In genomic region chr15:93073465-93073952, GRCh38 we compare ENCODE assay signal across 9 cellular contexts. TPM values are rescaled to one million over a fixed set of nuclear protein-coding genes. Genes with fewer than 3 reads are reported as not detected.
DNase-seq lines count a peak whose midpoint lies in the region; ATAC-seq, FAIRE-seq and TF ChIP-seq lines count a peak whose summit lies in the region.
"Had no signal": no experiment of that assay in that cellular context is flagged by ENCODE, and none has a peak within 500 bp of the region (broad histone marks: within the 10 kb centered on the region; RNA-seq: fewer than 3 reads in every experiment).

No MANE protein-coding gene starts in this region.

- H3K36me3 ChIP-seq in H1 (ENCODE audit: control insufficient read depth in 2 of 4, insufficient read depth in 4 of 4, low read length in 3 of 4), result peaks cover 0 to 15% (median 0%) of the 10 kb centered on the region in 4 experiments; a peak in 1 of 8 replicates
- H3K36me3 ChIP-seq in upper lobe of right lung, result no peaks in the 10 kb centered on the region
- H3K36me3 ChIP-seq: MG63 had no signal

- 0 out of 2 replicates have a peak overlapping the region, but pooled peaks have one; percentile 4 for H2BK15ac ChIP-seq in H1 (ENCODE audit: low read length)

- peak; percentile 49 for ATAC-seq in activated CD8-positive, alpha-beta memory T cell treated with anti-CD3 and anti-CD28 coated beads, Interleukin-2, amount 10 ng/mL, durations not matched to agents 7 days and 5 days
- ATAC-seq in naive B cell (ENCODE audit: low read depth in 2 of 2) (no peak), upper lobe of right lung (peak; percentile 2)

- H3K18ac ChIP-seq in H1 (ENCODE audit: extremely low read depth, low read length), result peak overlapping the region; percentile 65; the same call in 1 of the 2 replicates

- H3K27ac ChIP-seq in H1 (ENCODE audit: low read depth, low read length) (no peak overlapping the region), upper lobe of right lung (no peak overlapping the region)

- H3K4me3 ChIP-seq in H1 (ENCODE audit: extremely low read depth in 1 of 4, insufficient read depth in 2 of 4, low read depth in 3 of 4, low read length in 4 of 4) (peak overlapping the region; percentile 66 to 94 (median 88); a peak in 6 of 8 replicates), upper lobe of right lung (peak overlapping the region; percentile 62)

- H3K23me2 ChIP-seq in H1 (ENCODE audit: low read depth, low read length), result peaks cover 9% of the 10 kb centered on the region; the same call in 1 of the 2 replicates

- peaks cover 82% of the 10 kb centered on the region for H3K27me3 Mint-ChIP-seq in activated CD8-positive, alpha-beta memory T cell treated with anti-CD3 and anti-CD28 coated beads, Interleukin-2, amount 10 ng/mL, durations not matched to agents 7 days and 5 days
- H3K27me3 Mint-ChIP-seq in naive B cell, result peaks cover 54 to 81% (median 72%) of the 10 kb centered on the region in 3 donors

- H4K91ac ChIP-seq in H1 (replicated peaks; ENCODE audit: insufficient read length, low read length), result peak overlapping the region; percentile 82

- H2AFZ ChIP-seq in H1 (ENCODE audit: low read length), result no peak overlapping the region

- H2BK12ac ChIP-seq in H1 (ENCODE audit: low read depth, low read length), result 0 out of 2 replicates have a peak overlapping the region, but pooled peaks have one; percentile 4

- H3K27me3 ChIP-seq in H1 (replicated peaks in 1 of 4; ENCODE audit: control insufficient read depth in 3 of 4, extremely low read depth in 1 of 4, insufficient read depth in 3 of 4, low read length in 3 of 4) (peaks cover 0 to 8% (median 7%) of the 10 kb centered on the region in 4 experiments; a peak in 5 of 7 replicates), upper lobe of right lung (peaks cover 13% of the 10 kb centered on the region)

- peak overlapping the region; percentile 26; the same call in 1 of the 2 replicates for H4K8ac ChIP-seq in H1 (ENCODE audit: extremely low read depth, insufficient read depth, low read length)

- 44% methylated on average over 30 of the region's 30 CpGs; no CpG with 5 or more reads in 1 of the 2 experiments for WGBS in H1 (ENCODE audit: extremely low coverage in 1 of 2, insufficient coverage in 1 of 2, insufficient read length in 1 of 2, insufficient replicate concordance in 2 of 2, low coverage in 1 of 2, low lambda C conversion rate in 2 of 2, missing lambda C conversion rate in 1 of 2), 2 experiments

- H3K4me1 ChIP-seq in H1 (replicated peaks in 1 of 4; ENCODE audit: control insufficient read depth in 3 of 4, insufficient read depth in 4 of 4, low read length in 3 of 4) (peaks cover 10 to 29% (median 21%) of the 10 kb centered on the region in 4 experiments), upper lobe of right lung (peaks cover 9% of the 10 kb centered on the region)

- peaks cover 9% of the 10 kb centered on the region for H3K79me1 ChIP-seq in H1 (ENCODE audit: low read depth, low read length)

- peaks cover 13% of the 10 kb centered on the region for H3K4me1 Mint-ChIP-seq in activated CD8-positive, alpha-beta memory T cell treated with anti-CD3 and anti-CD28 coated beads, Interleukin-2, amount 10 ng/mL, durations not matched to agents 7 days and 5 days
- H3K4me1 Mint-ChIP-seq in naive B cell, result peaks cover 14 to 27% (median 16%) of the 10 kb centered on the region in 3 donors

- no peak for TF ChIP-seq EP300 in H1 (IDR thresholded peaks at IDR 0.05; ENCODE audit: borderline replicate concordance in 1 of 2, low read depth in 2 of 2, low read length in 2 of 2)

- peaks cover 22 to 23% of the 10 kb centered on the region in 2 experiments for H4K20me1 ChIP-seq in H1 (replicated peaks in 1 of 2; ENCODE audit: control insufficient read depth in 1 of 2, insufficient read depth in 2 of 2, low read length in 2 of 2)

- peak overlapping the region; percentile 57 for H3K4me3 Mint-ChIP-seq in activated CD8-positive, alpha-beta memory T cell treated with anti-CD3 and anti-CD28 coated beads, Interleukin-2, amount 10 ng/mL, durations not matched to agents 7 days and 5 days
- peak overlapping the region; percentile 39 to 87 (median 76) for H3K4me3 Mint-ChIP-seq in naive B cell

- no peak overlapping the region for H2AK5ac ChIP-seq in H1 (ENCODE audit: low read depth, low read length)

- H4K5ac ChIP-seq in H1 (ENCODE audit: insufficient read length, low read depth, low read length), result peak overlapping the region; percentile 28

- H3K27ac Mint-ChIP-seq in activated CD8-positive, alpha-beta memory T cell treated with anti-CD3 and anti-CD28 coated beads, Interleukin-2, amount 10 ng/mL, durations not matched to agents 7 days and 5 days, result no peak overlapping the region
- H3K27ac Mint-ChIP-seq in naive B cell, result peak overlapping the region in 2 of 6 donors; percentile 80 to 89

- intact Hi-C loops in upper lobe of right lung (cut with DNase I), result no loop called here

- TF ChIP-seq CTCF in H1 (IDR thresholded peaks at IDR 0.05; ENCODE audit: control extremely low read depth in 1 of 3, insufficient read depth in 1 of 3, low read depth in 1 of 3, low read length in 3 of 3) (no peak), upper lobe of right lung (IDR thresholded peaks at IDR 0.05) (no peak)

- TF ChIP-seq RAD21 in H1 (IDR thresholded peaks at IDR 0.05 in 1 of 2, conservative IDR thresholded peaks at IDR 0.05 in 1 of 2; ENCODE audit: low read depth in 2 of 2, low read length in 2 of 2), result no peak

- DNase-seq in activated CD8-positive, alpha-beta memory T cell treated with anti-CD3 and anti-CD28 coated beads, Interleukin-2, amount 10 ng/mL, durations not matched to agents 7 days and 5 days, result no peak
- DNase-seq in activated CD8-positive, alpha-beta memory T cell treated with anti-CD3 and anti-CD28 coated beads for 24 hours, result no peak
- DNase-seq in H1 (ENCODE audit: low read depth in 1 of 2, low spot score in 2 of 2), result peak in 1 of 2 experiments; percentile 74
- no peak for DNase-seq in naive B cell
- DNase-seq in upper lobe of right lung, result peak; percentile 71
- DNase-seq in 8988T, result no peak
- no peak for DNase-seq in NCI-H345 (lab: John Stamatoyannopoulos, UW)
- DNase-seq in pons (ENCODE audit: low spot score), result no peak

- H3K4me2 ChIP-seq in H1 (ENCODE audit: insufficient read depth in 1 of 2, low read depth in 2 of 2, low read length in 2 of 2), result peak overlapping the region; percentile 78 to 79

- H3K36me3 Mint-ChIP-seq in activated CD8-positive, alpha-beta memory T cell treated with anti-CD3 and anti-CD28 coated beads, Interleukin-2, amount 10 ng/mL, durations not matched to agents 7 days and 5 days, result no peaks in the 10 kb centered on the region
- peaks cover 0 to 7% of the 10 kb centered on the region in 2 donors for H3K36me3 Mint-ChIP-seq in naive B cell

- no peak overlapping the region for H3K23ac ChIP-seq in H1 (ENCODE audit: insufficient read length)

- POLR2A ChIA-PET in H1 (lab: Charles Lee; ENCODE audit: partially characterized antibody), result interaction anchor here (0.9 to 7.8 kb wide), 3 partner anchors 9 to 22 kb away, joined by 3 to 62 read pairs (median 3); no protein-coding TSS in a partner anchor

- H3K9me3 ChIP-seq in H1 (ENCODE audit: insufficient read depth in 2 of 2, low read depth in 1 of 2, low read length in 1 of 2) (no peaks in the 10 kb centered on the region), upper lobe of right lung (no peaks in the 10 kb centered on the region)
- H3K9me3 ChIP-seq: MG63 had no signal

- no peak for FAIRE-seq in H1 (lab: Jason Lieb, UNC)

- no peak overlapping the region; the same call in 1 of the 2 replicates for H2BK20ac ChIP-seq in H1 (ENCODE audit: low read length)

- H3K4ac ChIP-seq in H1 (replicated peaks; ENCODE audit: insufficient read length, low read depth, low read length), result peak overlapping the region; percentile 39

- H3K14ac ChIP-seq in H1 (ENCODE audit: insufficient read length), result no peak overlapping the region

- H2BK120ac ChIP-seq in H1 (replicated peaks; ENCODE audit: low read depth, low read length), result no peak overlapping the region

- H2BK5ac ChIP-seq in H1 (ENCODE audit: low read depth, low read length), result peak overlapping the region; percentile 7; the same call in 1 of the 2 replicates

- H3K9ac ChIP-seq in H1 (replicated peaks in 1 of 4; ENCODE audit: extremely low read depth in 1 of 4, low read depth in 3 of 4, low read length in 3 of 4), result peak overlapping the region in 1 of 4 experiments; percentile 8; a peak in 1 of 7 replicates

- no peaks in the 10 kb centered on the region for H3K9me3 Mint-ChIP-seq in activated CD8-positive, alpha-beta memory T cell treated with anti-CD3 and anti-CD28 coated beads, Interleukin-2, amount 10 ng/mL, durations not matched to agents 7 days and 5 days (ENCODE audit: low read depth)
- peaks cover 0 to 2% (median 0%) of the 10 kb centered on the region in 7 donors for H3K9me3 Mint-ChIP-seq in naive B cell

- peak overlapping the region; percentile 70 for H3K56ac ChIP-seq in H1 (replicated peaks; ENCODE audit: insufficient read length, low read depth, low read length)

- no peak for TF ChIP-seq POLR2A in H1 (IDR thresholded peaks at IDR 0.05; ENCODE audit: control extremely low read depth in 1 of 2, low read depth in 2 of 2, low read length in 2 of 2)

- H3K79me2 ChIP-seq in H1 (ENCODE audit: control insufficient read depth in 1 of 2, insufficient read depth in 2 of 2, low read length in 2 of 2), result peaks cover 12 to 60% of the 10 kb centered on the region in 2 experiments

- CTCF ChIA-PET in activated CD8-positive, alpha-beta memory T cell treated with anti-CD3 and anti-CD28 coated beads, Interleukin-2, amount 10 ng/mL, durations not matched to agents 7 days and 5 days (lab: Charles Lee), result interaction anchor here (1.0 to 4.8 kb wide), 2 partner anchors 10 to 14 kb away, joined by 3 to 20 read pairs; no protein-coding TSS in a partner anchor
- CTCF ChIA-PET in H1 (lab: Charles Lee; ENCODE audit: partially characterized antibody), result interaction anchor here (0.6 to 7.4 kb wide), 3 partner anchors 14 to 917 kb away, joined by 3 to 56 read pairs (median 37); partner anchors contain the start of gene RGMA

TF ChIP-seq in H1, 55 proteins besides CTCF, POLR2A, EP300 and RAD21 (continues in another document):
- 0 out of 2 replicates have a peak, but pooled peaks have one; percentile 19 for TF ChIP-seq GABPA (IDR thresholded peaks at IDR 0.05; ENCODE audit: borderline replicate concordance, insufficient read depth, low read length)
- peak; percentile 6 for TF ChIP-seq ASH2L (IDR thresholded peaks at IDR 0.05; ENCODE audit: low read length)

RNA-seq across cellular contexts. Expression of gene RGMA, which starts 15.5 kb away (rescaled TPM):
- total RNA-seq in activated CD8-positive, alpha-beta memory T cell treated with anti-CD3 and anti-CD28 coated beads, Interleukin-2, amount 10 ng/mL, durations not matched to agents 7 days and 5 days, result under 1 TPM in 1 of 2 experiments, not detected in 1; 0.28 TPM
- 39.8 and 41.8 TPM in 2 replicates for total RNA-seq in H1 (2021; fragmentation: NEBNext Ultra II Directional; extraction: Animal tissue kit (Norgen Biotek cat#: 25700))
- polyA plus RNA-seq in H1 (2011; rRNA removed), result 19.9 and 49.3 TPM in 2 replicates
- 22.2 TPM for polyA plus RNA-seq in H1 (2011; cell fraction: cytosol; rRNA removed)
- polyA plus RNA-seq in H1 (2011; cell fraction: nucleus; rRNA removed), result 36.3 TPM
- polyA plus RNA-seq in H1 (2012, experiment 1 of 2), result 29.1 to 45.4 TPM (median 42.0 TPM) in 4 replicates
- polyA plus RNA-seq in H1 (2012, experiment 2 of 2), result 30.6 TPM
- 21.1 TPM for polyA plus RNA-seq in H1 (2013, experiment 1 of 2)
- polyA plus RNA-seq in H1 (2013, experiment 2 of 2), result 23.0 TPM
- 10.0 and 13.8 TPM in 2 replicates for polyA minus RNA-seq in H1 (2011; rRNA and poly(A)+ RNA removed)
- 25.5 TPM for polyA minus RNA-seq in H1 (2011; cell fraction: cytosol; rRNA and poly(A)+ RNA removed)
- 27.8 TPM for polyA minus RNA-seq in H1 (2011; cell fraction: nucleus; rRNA and poly(A)+ RNA removed)
- polyA plus RNA-seq in naive B cell (ENCODE audit: low read depth in 6 of 6), result not detected
- 4.1 TPM for total RNA-seq in upper lobe of right lung

Comparison
In these comparisons a context has a peak if more than half of its experiments do, and no peak if none do; other contexts are left out.
1. ATAC-seq: peak in activated CD8-positive, alpha-beta memory T cell treated with anti-CD3 and anti-CD28 coated beads, Interleukin-2, amount 10 ng/mL, durations not matched to agents 7 days and 5 days (single experiment) and upper lobe of right lung (single experiment); none in naive B cell (0 of 2).